ENCODE assay signal across 9 cellular contexts in the genomic region with DNA sequence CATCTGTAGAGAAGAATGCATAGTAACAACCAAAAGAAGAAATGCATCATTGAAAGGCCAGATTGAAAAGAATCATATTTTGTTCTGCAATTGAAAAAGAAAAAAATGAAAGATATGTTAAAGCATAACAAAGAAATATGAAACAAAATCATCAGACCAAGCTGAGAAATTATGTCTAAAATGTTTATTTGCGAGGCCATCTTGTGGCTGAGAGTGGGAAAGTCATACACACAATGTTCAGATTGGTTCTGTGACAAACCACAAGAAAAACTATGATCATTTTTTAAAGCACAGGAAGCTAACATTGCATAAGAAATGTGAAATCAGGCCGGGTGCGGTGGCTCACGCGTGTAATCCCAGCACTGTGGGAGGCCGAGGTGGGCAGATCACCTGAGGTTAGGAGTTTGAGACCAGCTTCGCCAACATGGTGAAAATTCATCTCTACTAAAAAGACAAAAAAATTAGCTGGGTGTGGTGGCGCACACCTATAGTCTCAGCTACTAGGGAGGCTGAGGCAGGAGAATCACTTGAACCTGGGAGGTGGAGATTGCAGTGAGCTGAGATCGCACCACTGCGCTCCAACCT. TPM values are rescaled to one million over a fixed set of nuclear protein-coding genes. Genes with fewer than 3 reads are reported as not detected.
A peak's percentile ranks its signal among the peaks of the same experiment; 100 is the strongest.
DNase-seq lines count a peak whose midpoint lies in the region; ATAC-seq, FAIRE-seq and TF ChIP-seq lines count a peak whose summit lies in the region.
"Had no signal": no experiment of that assay in that cellular context is flagged by ENCODE, and none has a peak within 500 bp of the region (broad histone marks: within the 10 kb centered on the region; RNA-seq: fewer than 3 reads in every experiment).

No MANE protein-coding gene starts in this region.

- H3K4me2 ChIP-seq in HepG2 (ENCODE audit: low read depth, low read length) (no peak overlapping the region), OCI-LY7 (ENCODE audit: low read length) (no peak overlapping the region), fibroblast of lung (ENCODE audit: extremely low read depth, insufficient read depth, low read length) (no peak overlapping the region)

- intact Hi-C loops in HepG2 (cut with micrococcal nuclease; ENCODE audit: unreplicated experiment), result no loop called here
- intact Hi-C loops in OCI-LY7 (cut with micrococcal nuclease; ENCODE audit: unreplicated experiment), result no loop called here

- H2AFZ ChIP-seq in HepG2 (ENCODE audit: low read length) (no peak overlapping the region), OCI-LY7 (ENCODE audit: low read length) (no peak overlapping the region), fibroblast of lung (ENCODE audit: low read length) (no peak overlapping the region)

- no peaks in the 10 kb centered on the region for H3K27me3 Mint-ChIP-seq in CD8-positive, alpha-beta memory T cell

- H3K27ac ChIP-seq in liver (ENCODE audit: low read depth in 1 of 2, low read length in 2 of 2) (no peak overlapping the region), HepG2 (ENCODE audit: extremely low read length, insufficient read depth, low read length) (no peak overlapping the region), OCI-LY7 (ENCODE audit: low read depth, low read length, poor library complexity, severe bottlenecking) (no peak overlapping the region), fibroblast of lung (ENCODE audit: insufficient read depth, low read length) (no peak overlapping the region)
- H3K27ac ChIP-seq in CD8-positive, alpha-beta memory T cell (ENCODE audit: low read depth, low read length), result no peak overlapping the region

- no peaks in the 10 kb centered on the region for H3K9me3 ChIP-seq in liver (ENCODE audit: control insufficient read depth in 4 of 4, low read length in 3 of 4)
- no peaks in the 10 kb centered on the region for H3K9me3 ChIP-seq in HepG2 (ENCODE audit: low read length)
- H3K9me3 ChIP-seq in OCI-LY7 (ENCODE audit: low read length), result no peaks in the 10 kb centered on the region
- H3K9me3 ChIP-seq in fibroblast of lung (ENCODE audit: control insufficient read depth, insufficient read depth, low read depth, low read length), result no peaks in the 10 kb centered on the region
- no peaks in the 10 kb centered on the region for H3K9me3 ChIP-seq in CD8-positive, alpha-beta memory T cell (ENCODE audit: low read length)

- in situ Hi-C loops in HepG2 (cut with HindIII; ENCODE audit: extremely low pct_ligation_motif_present, low pct_unique_long_range_greater_than_20kb), result no loop called here

- H3K9me2 ChIP-seq in OCI-LY7 (ENCODE audit: insufficient read depth, low read length), result no peaks in the 10 kb centered on the region

- H3K36me3 Mint-ChIP-seq in CD8-positive, alpha-beta memory T cell, result no peaks in the 10 kb centered on the region
- H3K36me3 Mint-ChIP-seq: IgD-negative memory B cell had no signal

- no peak overlapping the region for H3K4me3 Mint-ChIP-seq in CD8-positive, alpha-beta memory T cell
- H3K4me3 Mint-ChIP-seq: IgD-negative memory B cell had no signal

- no peaks in the 10 kb centered on the region for H3K4me1 Mint-ChIP-seq in CD8-positive, alpha-beta memory T cell

- H3K9ac ChIP-seq in liver (ENCODE audit: low read depth in 1 of 2, low read length in 2 of 2), result no peak overlapping the region
- no peak overlapping the region for H3K9ac ChIP-seq in HepG2 (ENCODE audit: insufficient read depth, low read depth, low read length)
- H3K9ac ChIP-seq in fibroblast of lung (ENCODE audit: insufficient read depth, low read length), result no peak overlapping the region

- CTCF ChIA-PET in HepG2 (lab: Yijun Ruan, JAX; ENCODE audit: low intra/inter-chr PET ratio, low total read pairs), result no interaction called here
- CTCF ChIA-PET in OCI-LY7 (lab: Charles Lee; ENCODE audit: unreplicated experiment), result no interaction called here
- CTCF ChIA-PET in CD8-positive, alpha-beta memory T cell (lab: Charles Lee), result no interaction called here

- no peak overlapping the region for H3K27ac Mint-ChIP-seq in CD8-positive, alpha-beta memory T cell
- H3K27ac Mint-ChIP-seq: IgD-negative memory B cell had no signal

- TF ChIP-seq POLR2A in HepG2 (IDR thresholded peaks at IDR 0.05; ENCODE audit: insufficient read depth in 1 of 2, low read depth in 2 of 2, low read length in 2 of 2), result no peak

- H4K20me1 ChIP-seq in HepG2 (ENCODE audit: insufficient read depth, low read length) (no peaks in the 10 kb centered on the region), OCI-LY7 (ENCODE audit: insufficient read depth, low read length) (no peaks in the 10 kb centered on the region), fibroblast of lung (ENCODE audit: control insufficient read depth, extremely low read depth, insufficient read depth, low read length) (no peaks in the 10 kb centered on the region)

- H3K9me3 Mint-ChIP-seq in CD8-positive, alpha-beta memory T cell, result peaks cover 0 to 2% (median 0%) of the 10 kb centered on the region in 5 donors
- H3K9me3 Mint-ChIP-seq: IgD-negative memory B cell had no signal

- no peak overlapping the region for H3K4me3 ChIP-seq in liver (ENCODE audit: low read depth in 1 of 3, low read length in 3 of 3)
- H3K4me3 ChIP-seq in HepG2 (replicated peaks in 1 of 3; ENCODE audit: insufficient read depth in 1 of 3, low read depth in 2 of 3, low read length in 3 of 3), result no peak overlapping the region
- no peak overlapping the region for H3K4me3 ChIP-seq in OCI-LY7 (ENCODE audit: low read depth, low read length, poor library complexity, severe bottlenecking)
- no peak overlapping the region for H3K4me3 ChIP-seq in fibroblast of lung (replicated peaks in 1 of 4; ENCODE audit: control extremely low read depth in 1 of 4, insufficient read depth in 1 of 4, low read depth in 3 of 4, low read length in 4 of 4)
- no peak overlapping the region for H3K4me3 ChIP-seq in CD8-positive, alpha-beta memory T cell (ENCODE audit: low read length)

- no peaks in the 10 kb centered on the region for H3K4me1 ChIP-seq in liver (ENCODE audit: control insufficient read depth in 4 of 4, insufficient read depth in 4 of 4, low read length in 3 of 4)
- H3K4me1 ChIP-seq in HepG2 (ENCODE audit: insufficient read depth, low read length), result no peaks in the 10 kb centered on the region
- no peaks in the 10 kb centered on the region for H3K4me1 ChIP-seq in OCI-LY7 (ENCODE audit: insufficient read depth, low read length, poor library complexity, severe bottlenecking)
- H3K4me1 ChIP-seq in fibroblast of lung (ENCODE audit: control insufficient read depth, extremely low read depth, insufficient read depth, low read length), result no peaks in the 10 kb centered on the region
- no peaks in the 10 kb centered on the region for H3K4me1 ChIP-seq in CD8-positive, alpha-beta memory T cell (ENCODE audit: insufficient read depth, low read length)

- H3K27me3 ChIP-seq in liver (ENCODE audit: control insufficient read depth in 4 of 4, insufficient read depth in 4 of 4, low read length in 3 of 4) (peaks cover 0 to 4% (median 2%) of the 10 kb centered on the region in 4 donors), HepG2 (ENCODE audit: control insufficient read depth in 1 of 2, insufficient read depth in 2 of 2, low read length in 2 of 2) (no peaks in the 10 kb centered on the region), fibroblast of lung (ENCODE audit: control insufficient read depth, insufficient read depth, low read length) (no peaks in the 10 kb centered on the region)
- no peaks in the 10 kb centered on the region for H3K27me3 ChIP-seq in CD8-positive, alpha-beta memory T cell (ENCODE audit: insufficient read depth, low read length, poor library complexity, severe bottlenecking)

- H3K36me3 ChIP-seq in liver (ENCODE audit: control insufficient read depth in 4 of 4, insufficient read depth in 3 of 4, low read depth in 1 of 4, low read length in 3 of 4) (no peaks in the 10 kb centered on the region), HepG2 (replicated peaks in 1 of 2; ENCODE audit: control insufficient read depth in 1 of 2, insufficient read depth in 2 of 2, low read length in 2 of 2) (no peaks in the 10 kb centered on the region), OCI-LY7 (ENCODE audit: insufficient read depth, low read length) (no peaks in the 10 kb centered on the region), fibroblast of lung (ENCODE audit: control insufficient read depth, insufficient read depth, low read length) (no peaks in the 10 kb centered on the region)
- H3K36me3 ChIP-seq in CD8-positive, alpha-beta memory T cell (ENCODE audit: insufficient read depth, low read length), result no peaks in the 10 kb centered on the region

- TF ChIP-seq EP300 in HepG2 (IDR thresholded peaks at IDR 0.05; ENCODE audit: low read depth in 2 of 2, low read length in 2 of 2) (no peak), HepG2 (CRISPR knock-in tag; IDR thresholded peaks at IDR 0.05; ENCODE audit: borderline replicate concordance) (no peak)

- no TSS peak for BruUV-seq in HepG2 (replicated peaks; lab: Mats Ljungman, UMichigan)
- no TSS peak for BruUV-seq in OCI-LY7 (replicated peaks; lab: Mats Ljungman, UMichigan)

- no peak for ATAC-seq in HepG2

- FAIRE-seq in HepG2 (lab: Jason Lieb, UNC), result no peak

- 70% methylated on average over 10 of the region's 10 CpGs for WGBS in liver
- WGBS in HepG2 (ENCODE audit: low lambda C conversion rate), result 53% methylated on average over 10 of the region's 10 CpGs

- TF ChIP-seq CTCF in liver (IDR thresholded peaks at IDR 0.05; ENCODE audit: low read depth, low read length, missing input control), result peak; percentile 21
- TF ChIP-seq CTCF in HepG2 (CRISPR knock-in tag; IDR thresholded peaks at IDR 0.05), result no peak
- TF ChIP-seq CTCF in OCI-LY7 (conservative IDR thresholded peaks at IDR 0.05; ENCODE audit: low read length), result peak; percentile 54
- peak; percentile 31 to 60 for TF ChIP-seq CTCF in fibroblast of lung (conservative IDR thresholded peaks at IDR 0.05 in 1 of 2, IDR thresholded peaks at IDR 0.05 in 1 of 2; ENCODE audit: low read depth in 1 of 2, low read length in 2 of 2)

- POLR2A ChIA-PET in HepG2 (lab: Yijun Ruan, JAX), result no interaction called here
- POLR2A ChIA-PET in OCI-LY7 (lab: Charles Lee), result interaction anchor here (0.6 kb wide), 1 partner anchor 306 kb away, joined by 3 read pairs; no protein-coding TSS in a partner anchor
- POLR2A ChIA-PET in CD8-positive, alpha-beta memory T cell (lab: Charles Lee), result no interaction called here

- DNase-seq in HepG2 (ENCODE audit: low spot score), result no peak
- DNase-seq in OCI-LY7 (ENCODE audit: low spot score), result no peak
- DNase-seq in fibroblast of lung (ENCODE audit: low read depth in 2 of 2), result peak; percentile 32
- no peak for DNase-seq in COLO668 (lab: John Stamatoyannopoulos, UW; ENCODE audit: unreplicated experiment)
- DNase-seq in activated CD4-positive, alpha-beta T cell treated with anti-CD3 and anti-CD28 coated beads for 48 hours, result no peak
- DNase-seq in activated naive CD4-positive, alpha-beta T cell (lab: John Stamatoyannopoulos, UW), result no peak
- DNase-seq in CD8-positive, alpha-beta memory T cell, result no peak

- no peaks in the 10 kb centered on the region for H3K79me2 ChIP-seq in HepG2 (ENCODE audit: insufficient read depth, low read length)
- H3K79me2 ChIP-seq in OCI-LY7 (ENCODE audit: insufficient read depth, low read depth, low read length), result no peaks in the 10 kb centered on the region
- no peaks in the 10 kb centered on the region for H3K79me2 ChIP-seq in fibroblast of lung (ENCODE audit: control insufficient read depth, insufficient read depth, low read length)

- peak in 1 of 2 donors; percentile 12 for TF ChIP-seq RAD21 in liver (IDR thresholded peaks at IDR 0.05)
- no peak for TF ChIP-seq RAD21 in HepG2 (CRISPR knock-in tag; IDR thresholded peaks at IDR 0.05)

RNA-seq across cellular contexts. Expression of a gene that starts 36.6 kb away (rescaled TPM):
- 1 to 10 TPM in 1 of 2 donors, under 1 TPM in 1; under 0.01 to 1.2 TPM for total RNA-seq in liver
- not detected for polyA plus RNA-seq in liver
- total RNA-seq in HepG2 (2016; rRNA removed; fragmentation: Illumina TruSeq; extraction: Trizol), result not detected in 2 replicates
- total RNA-seq in HepG2 (2016; cell fraction: cytosol; rRNA removed; fragmentation: Illumina TruSeq; extraction: Trizol; ENCODE audit: low read depth), result not detected in 2 replicates
- not detected in 2 replicates for total RNA-seq in HepG2 (2016; cell fraction: insoluble cytoplasmic fraction; rRNA removed; fragmentation: Illumina TruSeq; extraction: Trizol)
- not detected in 2 replicates for total RNA-seq in HepG2 (2016; cell fraction: membrane; rRNA removed; fragmentation: Illumina TruSeq; extraction: Trizol)
- not detected in 2 replicates for total RNA-seq in HepG2 (2016; cell fraction: nucleus; rRNA removed; fragmentation: Illumina TruSeq; extraction: Trizol)
- polyA plus RNA-seq in HepG2 (2011; rRNA removed), result not detected in 2 replicates
- polyA plus RNA-seq in HepG2 (2011; cell fraction: cytosol; rRNA removed), result not detected in 2 replicates
- not detected in 2 replicates for polyA plus RNA-seq in HepG2 (2011; cell fraction: nucleus; rRNA removed)
- not detected in 2 replicates for polyA plus RNA-seq in HepG2 (2012)
- not detected in 2 replicates for polyA plus RNA-seq in HepG2 (2016; cell fraction: cytosol; fragmentation: Illumina TruSeq; extraction: Trizol; ENCODE audit: low read depth)
- not detected in 2 replicates for polyA plus RNA-seq in HepG2 (2016; cell fraction: insoluble cytoplasmic fraction; fragmentation: Illumina TruSeq; extraction: Trizol; ENCODE audit: low read depth)
- polyA plus RNA-seq in HepG2 (2016; cell fraction: membrane; fragmentation: Illumina TruSeq; extraction: Trizol; ENCODE audit: low read depth), result not detected in 2 replicates
- polyA plus RNA-seq in HepG2 (2016; cell fraction: nucleus; fragmentation: Illumina TruSeq; extraction: Trizol; ENCODE audit: insufficient read depth, low read depth), result not detected in 2 replicates
- polyA minus RNA-seq in HepG2 (2011; rRNA and poly(A)+ RNA removed; ENCODE audit: low replicate concordance), result not detected in 2 replicates
- polyA minus RNA-seq in HepG2 (2011; cell fraction: cytosol; rRNA and poly(A)+ RNA removed), result not detected in 2 replicates
- not detected in 2 replicates for polyA minus RNA-seq in HepG2 (2011; cell fraction: nucleus; rRNA and poly(A)+ RNA removed)
- total RNA-seq in OCI-LY7 (2014; rRNA removed; shearing (Covaris generic)), result not detected in 2 replicates
- not detected in 2 replicates for total RNA-seq in OCI-LY7 (2022)
- 0.17 and 0.26 TPM in 2 replicates for total RNA-seq in fibroblast of lung
- not detected in 2 replicates for polyA plus RNA-seq in fibroblast of lung
- polyA plus RNA-seq in fibroblast of lung (2012), result not detected in 2 replicates
- not detected in 2 replicates for polyA minus RNA-seq in fibroblast of lung (ENCODE audit: low replicate concordance)
- not detected for total RNA-seq in CD8-positive, alpha-beta memory T cell
- not detected for polyA plus RNA-seq in CD8-positive, alpha-beta memory T cell
- polyA plus RNA-seq: IgD-negative memory B cell had no signal

Comparison
In these comparisons a context has a peak if more than half of its experiments do, and no peak if none do; other contexts are left out.
1. DNase-seq: peak in fibroblast of lung (2 of 2); none in HepG2 (single experiment), OCI-LY7 (single experiment), COLO668 (single experiment), activated CD4-positive, alpha-beta T cell treated with anti-CD3 and anti-CD28 coated beads for 48 hours (single experiment), activated naive CD4-positive, alpha-beta T cell (0 of 4) and CD8-positive, alpha-beta memory T cell (0 of 5).